8 cellular contexts compared by ENCODE assay signal in the genomic region with DNA sequence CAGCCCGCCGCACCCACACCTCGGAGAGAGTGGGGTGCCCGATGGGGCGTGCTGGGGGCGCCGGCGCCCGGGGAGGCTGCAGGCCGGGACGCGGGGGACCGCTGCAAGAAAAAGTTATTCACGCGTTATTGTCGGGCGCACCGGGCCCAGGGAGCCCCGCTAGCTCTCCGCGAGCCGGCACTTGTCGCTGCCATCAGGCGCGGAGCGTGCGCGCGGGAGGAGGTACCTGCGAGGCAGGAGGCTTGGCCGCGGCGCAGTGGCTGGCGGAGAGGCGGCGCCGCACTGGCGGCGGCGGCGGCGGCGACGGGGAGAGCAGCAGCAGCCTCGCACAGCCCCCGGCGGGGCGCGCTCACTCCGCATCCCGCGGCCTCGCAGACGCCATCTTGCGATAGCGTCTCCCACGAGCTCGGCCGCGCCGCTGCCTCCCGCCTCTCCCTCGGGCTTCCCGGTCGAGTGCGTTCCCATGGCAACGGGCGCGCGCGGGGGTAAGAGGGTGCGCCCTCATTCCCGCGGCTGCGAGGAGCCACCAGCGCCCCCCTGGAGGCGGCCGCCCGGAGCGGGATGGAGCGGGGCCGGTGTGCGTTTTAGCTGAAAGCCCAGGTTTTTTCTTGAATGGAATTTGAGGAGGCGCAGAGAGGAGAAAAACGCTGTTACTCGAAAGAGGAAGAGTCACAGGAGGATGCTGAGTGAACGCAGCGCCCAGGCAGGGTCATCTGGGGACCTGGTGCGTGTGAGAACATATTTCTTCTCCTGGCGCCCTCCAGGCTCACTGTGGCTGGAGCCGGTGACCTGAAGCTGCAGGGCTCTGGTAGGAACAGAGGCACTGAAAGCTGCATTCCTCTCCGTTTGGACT. TPM values are rescaled to one million over a fixed set of nuclear protein-coding genes. Genes with fewer than 3 reads are reported as not detected.
DNase-seq lines count a peak whose midpoint lies in the region; ATAC-seq, FAIRE-seq and TF ChIP-seq lines count a peak whose summit lies in the region.

A gene with protein sequence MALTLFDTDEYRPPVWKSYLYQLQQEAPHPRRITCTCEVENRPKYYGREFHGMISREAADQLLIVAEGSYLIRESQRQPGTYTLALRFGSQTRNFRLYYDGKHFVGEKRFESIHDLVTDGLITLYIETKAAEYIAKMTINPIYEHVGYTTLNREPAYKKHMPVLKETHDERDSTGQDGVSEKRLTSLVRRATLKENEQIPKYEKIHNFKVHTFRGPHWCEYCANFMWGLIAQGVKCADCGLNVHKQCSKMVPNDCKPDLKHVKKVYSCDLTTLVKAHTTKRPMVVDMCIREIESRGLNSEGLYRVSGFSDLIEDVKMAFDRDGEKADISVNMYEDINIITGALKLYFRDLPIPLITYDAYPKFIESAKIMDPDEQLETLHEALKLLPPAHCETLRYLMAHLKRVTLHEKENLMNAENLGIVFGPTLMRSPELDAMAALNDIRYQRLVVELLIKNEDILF (minus strand): TSS at position 402 of the 853 bp plus-strand sequence. CDS start 469 bp downstream, outside the sequence.

- H3K79me2 ChIP-seq in OCI-LY3 (ENCODE audit: low read length): no peaks in the 10 kb centered on the region

- H3K4me1 ChIP-seq in OCI-LY3 (ENCODE audit: low read length): peaks cover 11% of the 10 kb centered on the region

- no peaks in the 10 kb centered on the region for H3K9me3 Mint-ChIP-seq in activated T-helper 1 cell treated with anti-CD3 and anti-CD28 coated beads, Interleukin-12 subunit alpha, Interleukin-12 subunit beta, Interleukin-2, Interleukin-4 antibody, amounts not matched to agents 30 ng/mL and 10 ng/mL and 1 ng/mL, durations not matched to agents 14 hours and 24 hours and 36 hours
- H3K9me3 Mint-ChIP-seq in natural killer cell treated with Interleukin-12 subunit alpha and Interleukin-12 subunit beta and Interleukin-15 and Interleukin-18, amount 100 ng/mL, for 72 hours: no peaks in the 10 kb centered on the region

- H2AFZ ChIP-seq in OCI-LY3 (ENCODE audit: low read depth, low read length): peak within 1 kb of the TSS; percentile 81

- intact Hi-C loops in activated T-helper 1 cell treated with anti-CD3 and anti-CD28 coated beads, Interleukin-12 subunit alpha, Interleukin-12 subunit beta, Interleukin-2, Interleukin-4 antibody, amounts not matched to agents 30 ng/mL and 10 ng/mL and 1 ng/mL, durations not matched to agents 14 hours and 24 hours and 36 hours (cut with micrococcal nuclease): loop anchor here (1.0 to 5.0 kb wide), 2 partner anchors 256 to 303 kb away; no protein-coding TSS in a partner anchor

- DNase-seq in Ammon's horn (ENCODE audit: low spot score) (peak; percentile 91), GM19239 (ENCODE audit: insufficient read length, low spot score) (peak; percentile 51), fibroblast of pulmonary artery (ENCODE audit: low read depth) (peak; percentile 59)
- DNase-seq in activated T-helper 1 cell treated with anti-CD3 and anti-CD28 coated beads, Interleukin-12 subunit alpha, Interleukin-12 subunit beta, Interleukin-2, Interleukin-4 antibody, amounts not matched to agents 30 ng/mL and 10 ng/mL and 1 ng/mL, durations not matched to agents 14 hours and 24 hours and 36 hours (ENCODE audit: low spot score): peak; percentile 47
- DNase-seq in natural killer cell treated with Interleukin-12 subunit alpha and Interleukin-12 subunit beta and Interleukin-15 and Interleukin-18, amount 100 ng/mL, for 72 hours (ENCODE audit: low spot score): peak; percentile 61
- DNase-seq in stimulated activated naive CD4-positive, alpha-beta T cell treated with Interleukin-2 at 50 U/mL for 16 hours (lab: John Stamatoyannopoulos, UW): peak; percentile 66

- peak; percentile 55 for ATAC-seq in HG03469 (IDR thresholded peaks at IDR 0.05; ENCODE audit: unreplicated experiment)
- ATAC-seq in natural killer cell treated with Interleukin-12 subunit alpha and Interleukin-12 subunit beta and Interleukin-15 and Interleukin-18, amount 100 ng/mL, for 72 hours: peak; percentile 87 to 88

- H4K20me1 ChIP-seq in OCI-LY3 (ENCODE audit: insufficient read depth, low read length): no peaks in the 10 kb centered on the region

- H3K9ac ChIP-seq in OCI-LY3 (ENCODE audit: low read length): peak within 1 kb of the TSS; percentile 46

- H3K36me3 ChIP-seq in OCI-LY3 (replicated peaks; ENCODE audit: low read depth, low read length): no peaks in the 10 kb centered on the region

- H3K27me3 Mint-ChIP-seq in activated T-helper 1 cell treated with anti-CD3 and anti-CD28 coated beads, Interleukin-12 subunit alpha, Interleukin-12 subunit beta, Interleukin-2, Interleukin-4 antibody, amounts not matched to agents 30 ng/mL and 10 ng/mL and 1 ng/mL, durations not matched to agents 14 hours and 24 hours and 36 hours (ENCODE audit: insufficient read depth): peaks cover 71% of the 10 kb centered on the region
- H3K27me3 Mint-ChIP-seq in natural killer cell treated with Interleukin-12 subunit alpha and Interleukin-12 subunit beta and Interleukin-15 and Interleukin-18, amount 100 ng/mL, for 72 hours: peaks cover 26 to 53% of the 10 kb centered on the region in 2 donors

- no peaks in the 10 kb centered on the region for H3K4me1 Mint-ChIP-seq in activated T-helper 1 cell treated with anti-CD3 and anti-CD28 coated beads, Interleukin-12 subunit alpha, Interleukin-12 subunit beta, Interleukin-2, Interleukin-4 antibody, amounts not matched to agents 30 ng/mL and 10 ng/mL and 1 ng/mL, durations not matched to agents 14 hours and 24 hours and 36 hours (ENCODE audit: low read depth)
- no peaks in the 10 kb centered on the region for H3K4me1 Mint-ChIP-seq in natural killer cell treated with Interleukin-12 subunit alpha and Interleukin-12 subunit beta and Interleukin-15 and Interleukin-18, amount 100 ng/mL, for 72 hours (ENCODE audit: low read depth in 2 of 2)

- no peak within 1 kb of the TSS for H3K27ac ChIP-seq in OCI-LY3 (ENCODE audit: low read length)

- peak; percentile 27 for TF ChIP-seq CTCF in OCI-LY3 (IDR thresholded peaks at IDR 0.05; ENCODE audit: low read depth, low read length)
- TF ChIP-seq CTCF in fibroblast of pulmonary artery (IDR thresholded peaks at IDR 0.05; ENCODE audit: low read length, missing control alignments): no peak

- peak within 1 kb of the TSS; percentile 55 for H3K27ac Mint-ChIP-seq in activated T-helper 1 cell treated with anti-CD3 and anti-CD28 coated beads, Interleukin-12 subunit alpha, Interleukin-12 subunit beta, Interleukin-2, Interleukin-4 antibody, amounts not matched to agents 30 ng/mL and 10 ng/mL and 1 ng/mL, durations not matched to agents 14 hours and 24 hours and 36 hours
- H3K27ac Mint-ChIP-seq in natural killer cell treated with Interleukin-12 subunit alpha and Interleukin-12 subunit beta and Interleukin-15 and Interleukin-18, amount 100 ng/mL, for 72 hours: no peak within 1 kb of the TSS

- no peaks in the 10 kb centered on the region for H3K9me3 ChIP-seq in OCI-LY3 (ENCODE audit: insufficient read depth, low read length)

- peak within 1 kb of the TSS; percentile 80 for H3K4me2 ChIP-seq in OCI-LY3 (ENCODE audit: low read length)

- peak within 1 kb of the TSS; percentile 85 for H3K4me3 Mint-ChIP-seq in activated T-helper 1 cell treated with anti-CD3 and anti-CD28 coated beads, Interleukin-12 subunit alpha, Interleukin-12 subunit beta, Interleukin-2, Interleukin-4 antibody, amounts not matched to agents 30 ng/mL and 10 ng/mL and 1 ng/mL, durations not matched to agents 14 hours and 24 hours and 36 hours
- peak within 1 kb of the TSS; percentile 65 for H3K4me3 Mint-ChIP-seq in natural killer cell treated with Interleukin-12 subunit alpha and Interleukin-12 subunit beta and Interleukin-15 and Interleukin-18, amount 100 ng/mL, for 72 hours

- H3K4me3 ChIP-seq in OCI-LY3 (ENCODE audit: low read length) (peak within 1 kb of the TSS; percentile 94), fibroblast of pulmonary artery (replicated peaks; ENCODE audit: low read depth, low read length) (peak within 1 kb of the TSS; percentile 59)

- FAIRE-seq in GM19239 (lab: Jason Lieb, UNC): no peak

- H3K27me3 ChIP-seq in OCI-LY3 (ENCODE audit: low read depth, low read length): peaks cover 51% of the 10 kb centered on the region

- no peaks in the 10 kb centered on the region for H3K36me3 Mint-ChIP-seq in activated T-helper 1 cell treated with anti-CD3 and anti-CD28 coated beads, Interleukin-12 subunit alpha, Interleukin-12 subunit beta, Interleukin-2, Interleukin-4 antibody, amounts not matched to agents 30 ng/mL and 10 ng/mL and 1 ng/mL, durations not matched to agents 14 hours and 24 hours and 36 hours (ENCODE audit: low read depth)
- H3K36me3 Mint-ChIP-seq in natural killer cell treated with Interleukin-12 subunit alpha and Interleukin-12 subunit beta and Interleukin-15 and Interleukin-18, amount 100 ng/mL, for 72 hours: no peaks in the 10 kb centered on the region

RNA-seq across cellular contexts. Expression of the gene that starts here (rescaled TPM):
- 3.4 and 4.8 TPM in 2 replicates for total RNA-seq in activated T-helper 1 cell treated with anti-CD3 and anti-CD28 coated beads, Interleukin-12 subunit alpha, Interleukin-12 subunit beta, Interleukin-2, Interleukin-4 antibody, amounts not matched to agents 30 ng/mL and 10 ng/mL and 1 ng/mL, durations not matched to agents 14 hours and 24 hours and 36 hours
- total RNA-seq in natural killer cell treated with Interleukin-12 subunit alpha and Interleukin-12 subunit beta and Interleukin-15 and Interleukin-18, amount 100 ng/mL, for 72 hours: 1 to 10 TPM; 1.8 to 4.1 TPM
